Comparison of ENCODE assay signal across 15 cellular contexts in the genomic region with DNA sequence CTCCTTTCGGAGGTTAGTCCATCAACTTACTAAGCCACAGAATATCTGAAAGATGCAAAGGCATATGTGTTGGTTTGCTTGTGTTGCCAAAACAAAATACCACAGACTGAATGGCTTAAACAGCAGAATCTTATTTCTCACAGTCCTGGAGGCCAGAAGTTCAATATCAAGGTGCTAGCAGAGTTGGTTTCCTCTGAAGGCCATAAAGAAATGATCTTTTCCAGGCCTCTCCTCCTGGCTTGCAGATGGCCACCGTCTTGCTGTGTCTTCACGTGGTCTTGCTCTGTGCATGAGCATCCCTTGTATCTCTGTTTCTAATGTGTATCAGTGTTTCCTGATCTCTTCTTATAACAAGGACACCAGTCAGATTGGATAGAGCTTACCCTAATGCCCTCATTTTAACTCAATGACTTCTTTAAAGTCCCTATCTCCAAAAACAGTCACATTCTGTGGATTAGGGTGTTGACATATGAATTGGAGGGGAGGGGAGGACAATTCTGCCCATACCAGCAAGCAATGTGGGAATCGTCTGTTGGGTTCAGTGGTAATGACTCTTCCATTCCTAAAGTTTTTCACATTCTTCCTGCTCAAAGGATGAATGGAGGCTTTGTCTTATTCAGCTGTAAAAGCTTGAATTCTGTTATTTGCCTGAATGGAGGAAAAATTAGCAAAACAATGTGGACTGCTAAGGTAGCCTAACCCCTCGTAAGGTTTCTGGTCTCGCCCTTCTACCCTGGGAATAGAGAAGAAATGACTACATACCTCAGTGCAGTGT.
A peak's percentile ranks its signal among the peaks of the same experiment; 100 is the strongest.
DNase-seq lines count a peak whose midpoint lies in the region; ATAC-seq and TF ChIP-seq lines count a peak whose summit lies in the region.
"Had no signal": no experiment of that assay in that cellular context is flagged by ENCODE, and none has a peak within 500 bp of the region (broad histone marks: within the 10 kb centered on the region; RNA-seq: fewer than 3 reads in every experiment).

No MANE protein-coding gene starts in this region.

- intact Hi-C loops in IMR-90 (cut with micrococcal nuclease) = no loop called here

- H3K9me3 ChIP-seq in IMR-90 (ENCODE audit: control insufficient read depth, insufficient read depth, low read length) = no peaks in the 10 kb centered on the region
- H3K9me3 ChIP-seq: pancreas had no signal

- TF ChIP-seq CTCF in IMR-90 (conservative IDR thresholded peaks at IDR 0.05; ENCODE audit: low read depth, low read length) (no peak), cardiac fibroblast (IDR thresholded peaks at IDR 0.05; ENCODE audit: low read depth, low read length) (no peak), kidney epithelial cell (IDR thresholded peaks at IDR 0.05; ENCODE audit: insufficient read depth, low read length, poor library complexity, severe bottlenecking) (no peak)

- H3K79me1 ChIP-seq in IMR-90 (ENCODE audit: low read depth in 1 of 2, low read length in 2 of 2) = no peaks in the 10 kb centered on the region

- POLR2A ChIA-PET in IMR-90 (lab: Charles Lee; ENCODE audit: unreplicated experiment) = no interaction called here

- CTCF ChIA-PET in IMR-90 (lab: Yijun Ruan, JAX) = interaction anchor here (1.4 kb wide), 1 partner anchor 11 kb away, joined by 6 read pairs; no protein-coding TSS in a partner anchor

- H3K27me3 ChIP-seq in IMR-90 (ENCODE audit: control insufficient read depth, insufficient read depth, low read length) (no peaks in the 10 kb centered on the region), kidney epithelial cell (ENCODE audit: control insufficient read depth, insufficient read depth, low read length) (no peaks in the 10 kb centered on the region)
- H3K27me3 ChIP-seq: pancreas had no signal

- no TSS peak for BruUV-seq in IMR-90 (replicated peaks; lab: Mats Ljungman, UMichigan)

- DNase-seq in AG20443 (ENCODE audit: low spot score) (peak; percentile 58), IMR-90 (peak; percentile 75), cardiac fibroblast (ENCODE audit: low read depth in 2 of 2) (peak; percentile 41 to 46), kidney epithelial cell (ENCODE audit: low read depth) (peak; percentile 67), NAMALWA (ENCODE audit: low spot score) (no peak), DMS 273 (lab: John Stamatoyannopoulos, UW; ENCODE audit: unreplicated experiment) (no peak)
- DNase-seq: ACHN; activated CD4-positive, alpha-beta T cell treated with anti-CD3 and anti-CD28 coated beads for 48 hours; activated naive CD8-positive, alpha-beta T cell treated with anti-CD3 and anti-CD28 coated beads for 36 hours; Calu3; NCI-H2081; pancreas; T-helper 9 cell had no signal

- peak; percentile 86 for ATAC-seq in IMR-90 (ENCODE audit: low read depth)
- ATAC-seq in HG03469 (IDR thresholded peaks at IDR 0.05; ENCODE audit: unreplicated experiment) = no peak
- no peak for ATAC-seq in HG02973 (IDR thresholded peaks at IDR 0.05; ENCODE audit: unreplicated experiment)
- ATAC-seq: pancreas had no signal

- no peak overlapping the region for H2AK9ac ChIP-seq in IMR-90 (replicated peaks; ENCODE audit: low read depth, low read length, poor library complexity)

- H2BK15ac ChIP-seq in IMR-90 (ENCODE audit: low read depth, low read length) = peak overlapping the region; percentile 47; the same call in 2 of the 3 replicates

- peak overlapping the region; percentile 98 for H2BK20ac ChIP-seq in IMR-90 (ENCODE audit: low read depth, low read length)

- peak overlapping the region; percentile 46; the same call in 1 of the 2 replicates for H4K5ac ChIP-seq in IMR-90 (ENCODE audit: low read depth, low read length)

- peaks cover 3% of the 10 kb centered on the region; the same call in 1 of the 2 replicates for H3K4me1 ChIP-seq in IMR-90 (ENCODE audit: control insufficient read depth, insufficient read depth, low read length)

- no peak overlapping the region for H3K4me3 ChIP-seq in IMR-90 (ENCODE audit: insufficient read depth, low read depth, low read length)
- H3K4me3 ChIP-seq in cardiac fibroblast (replicated peaks in 1 of 2; ENCODE audit: low read depth in 2 of 2, low read length in 2 of 2) = no peak overlapping the region
- H3K4me3 ChIP-seq in kidney epithelial cell (ENCODE audit: low read depth, low read length) = no peak overlapping the region
- H3K4me3 ChIP-seq: pancreas had no signal

- H2AFZ ChIP-seq in IMR-90 (replicated peaks; ENCODE audit: low read length, poor library complexity) = no peak overlapping the region

- H3K9ac ChIP-seq in IMR-90 (ENCODE audit: low read depth, low read length) = no peak overlapping the region

- dilution Hi-C loops in IMR-90 (cut with HindIII; ENCODE audit: low sequenced_read_pairs, unreplicated experiment) = no loop called here

- peak overlapping the region; percentile 54 to 89; a peak in 3 of 4 replicates for H4K8ac ChIP-seq in IMR-90 (ENCODE audit: low read depth in 2 of 2, low read length in 2 of 2)

- peak overlapping the region; percentile 69; the same call in 1 of the 2 replicates for H3K27ac ChIP-seq in IMR-90 (ENCODE audit: insufficient read depth, low read length)
- H3K27ac ChIP-seq: pancreas had no signal

- no CpG with 5 or more reads among the region's 6 CpGs for WGBS in IMR-90 (ENCODE audit: extremely low coverage in 2 of 2, insufficient read length in 1 of 2), 2 experiments

- H3K36me3 ChIP-seq in IMR-90 (ENCODE audit: control insufficient read depth, insufficient read depth, low read length) (no peaks in the 10 kb centered on the region), kidney epithelial cell (ENCODE audit: control insufficient read depth, insufficient read depth, low read length) (no peaks in the 10 kb centered on the region)
- H3K36me3 ChIP-seq: pancreas had no signal

- in situ Hi-C loops in IMR-90 (cut with MboI; ENCODE audit: low sequenced_read_pairs) = loop anchor here (10.0 kb wide), 1 partner anchor 57 kb away; no protein-coding TSS in a partner anchor

- H3K4me2 ChIP-seq in IMR-90 (ENCODE audit: low read depth, low read length) = peak overlapping the region; percentile 42; the same call in 1 of the 2 replicates

- peak overlapping the region; percentile 60; the same call in 1 of the 2 replicates for H4K91ac ChIP-seq in IMR-90 (ENCODE audit: insufficient read depth, low read depth, low read length)

- H3K9me1 ChIP-seq in IMR-90 (ENCODE audit: insufficient read depth, low read length) = no peaks in the 10 kb centered on the region

- no peak for TF ChIP-seq RAD21 in IMR-90 (IDR thresholded peaks at IDR 0.05; ENCODE audit: low read length)

- peak overlapping the region; percentile 88 for H2BK5ac ChIP-seq in IMR-90 (ENCODE audit: low read depth, low read length, poor library complexity, severe bottlenecking)

- no peak overlapping the region; the same call in 1 of the 2 replicates for H3K56ac ChIP-seq in IMR-90 (ENCODE audit: extremely low read depth, insufficient read depth, low read length)

- peak overlapping the region; percentile 53; the same call in 1 of the 2 replicates for H2AK5ac ChIP-seq in IMR-90 (ENCODE audit: low read depth, low read length)

- H3K14ac ChIP-seq in IMR-90 (replicated peaks; ENCODE audit: low read depth, low read length) = peak overlapping the region; percentile 88

- H3K18ac ChIP-seq in IMR-90 (ENCODE audit: low read depth, low read length) = peak overlapping the region; percentile 89; the same call in 1 of the 2 replicates

- H3K4ac ChIP-seq in IMR-90 (ENCODE audit: low read depth, low read length) = peak overlapping the region; percentile 84

- peak overlapping the region; percentile 77 for H2BK120ac ChIP-seq in IMR-90 (ENCODE audit: low read depth, low read length)

- peak overlapping the region; percentile 13; the same call in 1 of the 2 replicates for H3K23ac ChIP-seq in IMR-90 (ENCODE audit: low read depth, low read length)

- TF ChIP-seq POLR2A in IMR-90 (IDR thresholded peaks at IDR 0.05; ENCODE audit: low read depth, low read length) = no peak

- H4K20me1 ChIP-seq in IMR-90 (ENCODE audit: insufficient read depth, low read length) = no peaks in the 10 kb centered on the region

TF ChIP-seq in IMR-90, 13 proteins besides CTCF, POLR2A, EP300 and RAD21:
- no peak for TF ChIP-seq CHD1 (IDR thresholded peaks at IDR 0.05; ENCODE audit: low read depth, low read length)
- no peak for TF ChIP-seq ELK1 (IDR thresholded peaks at IDR 0.05; ENCODE audit: borderline replicate concordance, low read depth, low read length)

Comparison
In these comparisons a context has a peak if more than half of its experiments do, and no peak if none do; other contexts are left out.
1. DNase-seq: peak in AG20443 (single experiment), IMR-90 (single experiment), cardiac fibroblast (2 of 2) and kidney epithelial cell (single experiment); none in NAMALWA (single experiment) and DMS 273 (single experiment).